8 cellular contexts compared by ENCODE assay signal in the genomic region with DNA sequence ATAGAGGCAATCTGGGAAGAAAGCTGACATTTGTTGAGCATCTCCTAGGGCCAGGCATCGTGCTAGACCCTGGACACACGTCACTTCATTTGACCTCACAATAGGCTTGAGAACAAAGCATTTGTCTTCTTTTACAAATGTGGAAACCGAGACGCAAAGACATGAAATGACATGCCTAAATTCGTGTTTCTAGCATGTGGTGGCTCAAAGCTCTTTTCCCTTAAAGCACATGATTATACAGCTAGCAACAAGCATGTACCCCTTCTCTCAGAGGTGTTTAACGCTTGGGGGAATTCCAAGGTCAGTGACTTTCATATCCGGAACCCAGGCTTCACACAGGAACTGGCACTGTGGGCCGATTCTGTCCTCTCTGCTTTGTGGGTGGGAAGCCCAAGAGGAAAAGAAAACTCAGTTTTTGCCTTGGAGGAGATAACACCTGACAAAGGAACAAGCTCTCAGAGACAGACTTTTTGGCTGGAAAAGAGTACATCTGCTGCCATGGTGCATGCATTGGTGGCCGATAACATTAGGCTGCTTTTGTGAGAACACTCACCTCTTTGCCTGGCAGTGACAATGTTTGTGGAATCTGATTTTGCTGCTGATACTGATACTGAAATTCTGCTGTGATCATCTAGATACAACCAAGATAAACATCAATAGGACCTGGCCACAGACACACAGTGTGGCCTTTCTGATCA. TPM values are rescaled to one million over a fixed set of nuclear protein-coding genes. Genes with fewer than 3 reads are reported as not detected.
DNase-seq lines count a peak whose midpoint lies in the region; ATAC-seq and TF ChIP-seq lines count a peak whose summit lies in the region.

No MANE protein-coding gene starts in this region.

- peak overlapping the region; percentile 55 to 80 (median 63) for H3K4me3 Mint-ChIP-seq in immature natural killer cell

- TF ChIP-seq CTCF in GM10266 (IDR thresholded peaks at IDR 0.05; ENCODE audit: control insufficient read depth, insufficient read depth, low read depth, missing control alignments) = no peak

- peaks cover 4 to 5% (median 4%) of the 10 kb centered on the region in 3 donors for H3K27me3 Mint-ChIP-seq in immature natural killer cell (ENCODE audit: low read depth in 3 of 3)

- peak overlapping the region; percentile 94 to 98 (median 96) for H3K27ac Mint-ChIP-seq in immature natural killer cell

- peak; percentile 72 for DNase-seq in GM10266 (ENCODE audit: extremely low spot score)
- DNase-seq in immature natural killer cell = peak; percentile 81 to 83 (median 81)
- DNase-seq in middle frontal gyrus (ENCODE audit: extremely low spot score, low spot score) = no peak
- no peak for DNase-seq in sciatic nerve (ENCODE audit: low spot score)
- DNase-seq in NCI-H526 treated with DMSO at 0.1 percent for 48 hours (lab: John Stamatoyannopoulos, UW) = no peak

- peaks cover 5% of the 10 kb centered on the region in 3 donors for H3K36me3 Mint-ChIP-seq in immature natural killer cell

- peaks cover 6 to 15% (median 13%) of the 10 kb centered on the region in 6 donors for H3K9me3 Mint-ChIP-seq in immature natural killer cell

- peaks cover 46 to 49% of the 10 kb centered on the region in 2 donors for H3K4me1 Mint-ChIP-seq in immature natural killer cell

- ATAC-seq in HG02571 (IDR thresholded peaks at IDR 0.05; ENCODE audit: unreplicated experiment) = peak; percentile 53
- ATAC-seq in activated CD4-positive, CD25-positive, alpha-beta regulatory T cell treated with anti-CD3 and anti-CD28 coated beads, Interleukin-2, amount 50 U/mL, for 24 hours = peak; percentile 70 to 76
- ATAC-seq in HG03139 (IDR thresholded peaks at IDR 0.05; ENCODE audit: unreplicated experiment) = no peak
- ATAC-seq in sciatic nerve = no peak

- intact Hi-C loops in sciatic nerve (cut with DNase I) = no loop called here

RNA-seq across cellular contexts. Expression of gene CD2, which starts 15.4 kb away (rescaled TPM):
- 100 to 1,000 TPM; 246 to 341 (median 325) TPM for polyA plus RNA-seq in immature natural killer cell
- total RNA-seq in sciatic nerve = 2.1 TPM

Comparison
In these comparisons a context has a peak if more than half of its experiments do, and no peak if none do; other contexts are left out.
1. DNase-seq: peak in GM10266 (single experiment) and immature natural killer cell (3 of 3); none in middle frontal gyrus (single experiment), sciatic nerve (single experiment) and NCI-H526 treated with DMSO at 0.1 percent for 48 hours (single experiment).
2. ATAC-seq: peak in HG02571 (single experiment) and activated CD4-positive, CD25-positive, alpha-beta regulatory T cell treated with anti-CD3 and anti-CD28 coated beads, Interleukin-2, amount 50 U/mL, for 24 hours (2 of 2); none in HG03139 (single experiment) and sciatic nerve (single experiment).